Comparison of ENCODE assay signal across 8 cellular contexts in the genomic region with DNA sequence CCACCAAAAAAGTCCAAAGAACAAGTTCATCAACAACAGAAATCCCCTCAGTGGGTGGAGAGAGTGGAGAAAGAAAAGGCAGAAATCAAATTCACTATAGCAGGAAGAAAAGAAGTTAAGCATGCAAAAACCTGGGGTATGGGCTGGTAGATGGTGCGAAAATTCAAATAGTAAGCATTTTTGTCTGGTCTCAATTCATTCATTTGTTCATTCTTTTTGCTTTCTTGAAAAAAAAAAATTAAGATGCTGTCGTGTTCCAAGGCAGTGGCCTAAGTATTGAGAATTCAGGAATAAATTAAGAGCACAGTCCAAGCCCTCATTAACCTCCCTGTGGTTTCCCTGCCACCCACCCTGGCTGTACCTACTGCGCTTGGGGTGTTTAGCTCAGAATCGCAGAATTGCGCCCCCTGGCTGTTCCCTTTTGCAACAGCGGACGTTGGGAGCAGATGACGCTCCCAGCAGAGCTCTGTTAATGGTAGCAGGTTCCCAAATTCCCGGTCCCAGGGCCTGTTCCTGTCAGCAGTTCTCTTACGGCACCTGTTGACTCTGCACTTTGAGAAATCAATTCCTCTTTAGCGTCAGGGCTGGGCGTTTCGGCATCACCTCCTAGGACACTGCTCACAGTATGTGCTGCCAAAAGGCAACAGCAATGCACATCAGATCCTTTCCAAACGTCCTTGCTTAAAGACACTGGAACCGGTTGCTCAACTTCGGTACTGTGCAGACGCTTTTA. TPM values are rescaled to one million over a fixed set of nuclear protein-coding genes. Genes with fewer than 3 reads are reported as not detected.
A peak's percentile ranks its signal among the peaks of the same experiment; 100 is the strongest.
DNase-seq lines count a peak whose midpoint lies in the region; ATAC-seq lines count a peak whose summit lies in the region.

No MANE protein-coding gene starts in this region.

- DNase-seq in ELF-1 (ENCODE audit: low read depth, low spot score) (peak; percentile 82), NAMALWA (ENCODE audit: low spot score) (peak; percentile 44), mesendoderm (peak; percentile 77), NCI-H1105 (lab: John Stamatoyannopoulos, UW) (no peak), H4 (ENCODE audit: low spot score) (no peak), NCI-H524 treated with DMSO at 0.1 percent for 48 hours (lab: John Stamatoyannopoulos, UW) (no peak)
- peak; percentile 16 for DNase-seq in activated T-helper 2 cell treated with anti-CD3 and anti-CD28 coated beads, Interferon-gamma antibody, Interleukin-2, Interleukin-4, amounts not matched to agents 10 μg/mL and 5 μg/mL and 100 μg/mL, durations not matched to agents 14 hours and 24 hours and 36 hours (ENCODE audit: low spot score)

- no peak overlapping the region for H3K23ac ChIP-seq in mesendoderm (ENCODE audit: low read length)

- H3K18ac ChIP-seq in mesendoderm (ENCODE audit: low read length) = no peak overlapping the region

- no peaks in the 10 kb centered on the region for H3K79me2 ChIP-seq in mesendoderm (ENCODE audit: control insufficient read depth, insufficient read depth, low read length)

- no peaks in the 10 kb centered on the region for H3K36me3 Mint-ChIP-seq in activated T-helper 2 cell treated with anti-CD3 and anti-CD28 coated beads, Interferon-gamma antibody, Interleukin-2, Interleukin-4, amounts not matched to agents 10 μg/mL and 5 μg/mL and 100 μg/mL, durations not matched to agents 14 hours and 24 hours and 36 hours (ENCODE audit: low read depth)

- no peak overlapping the region for H2BK5ac ChIP-seq in mesendoderm (ENCODE audit: low read length)

- no peaks in the 10 kb centered on the region for H3K36me3 ChIP-seq in mesendoderm (ENCODE audit: control insufficient read depth, insufficient read depth, low read length)

- H3K4me1 Mint-ChIP-seq in activated T-helper 2 cell treated with anti-CD3 and anti-CD28 coated beads, Interferon-gamma antibody, Interleukin-2, Interleukin-4, amounts not matched to agents 10 μg/mL and 5 μg/mL and 100 μg/mL, durations not matched to agents 14 hours and 24 hours and 36 hours (ENCODE audit: low read depth) = peaks cover 15% of the 10 kb centered on the region

- no peaks in the 10 kb centered on the region for H3K27me3 ChIP-seq in mesendoderm (ENCODE audit: insufficient read depth, low read length, poor library complexity)

- H2AK5ac ChIP-seq in mesendoderm (ENCODE audit: low read length) = no peak overlapping the region

- H3K4me2 ChIP-seq in mesendoderm (ENCODE audit: low read length) = no peak overlapping the region

- intact Hi-C loops in activated T-helper 2 cell treated with anti-CD3 and anti-CD28 coated beads, Interferon-gamma antibody, Interleukin-2, Interleukin-4, amounts not matched to agents 10 μg/mL and 5 μg/mL and 100 μg/mL, durations not matched to agents 14 hours and 24 hours and 36 hours (cut with micrococcal nuclease) = no loop called here

- ATAC-seq in GM18858 (IDR thresholded peaks at IDR 0.05; ENCODE audit: unreplicated experiment) = no peak

- H3K27me3 Mint-ChIP-seq in activated T-helper 2 cell treated with anti-CD3 and anti-CD28 coated beads, Interferon-gamma antibody, Interleukin-2, Interleukin-4, amounts not matched to agents 10 μg/mL and 5 μg/mL and 100 μg/mL, durations not matched to agents 14 hours and 24 hours and 36 hours (ENCODE audit: low read depth) = peaks cover 15% of the 10 kb centered on the region

- no peak overlapping the region for H3K4me3 ChIP-seq in mesendoderm (ENCODE audit: low read length)

- H3K79me1 ChIP-seq in mesendoderm (ENCODE audit: low read length) = no peaks in the 10 kb centered on the region

- no peak overlapping the region for H3K4me3 Mint-ChIP-seq in activated T-helper 2 cell treated with anti-CD3 and anti-CD28 coated beads, Interferon-gamma antibody, Interleukin-2, Interleukin-4, amounts not matched to agents 10 μg/mL and 5 μg/mL and 100 μg/mL, durations not matched to agents 14 hours and 24 hours and 36 hours (ENCODE audit: low read depth)

- no peak overlapping the region for H2BK15ac ChIP-seq in mesendoderm (replicated peaks; ENCODE audit: low read depth)

- no peak overlapping the region for H3K27ac ChIP-seq in mesendoderm (ENCODE audit: low read depth, low read length)

- H2BK120ac ChIP-seq in mesendoderm (ENCODE audit: low read depth, low read length) = no peak overlapping the region

- no peak overlapping the region for H4K8ac ChIP-seq in mesendoderm (ENCODE audit: low read depth, low read length)

- H3K9ac ChIP-seq in mesendoderm (ENCODE audit: low read length) = no peak overlapping the region

- H3K9me3 Mint-ChIP-seq in activated T-helper 2 cell treated with anti-CD3 and anti-CD28 coated beads, Interferon-gamma antibody, Interleukin-2, Interleukin-4, amounts not matched to agents 10 μg/mL and 5 μg/mL and 100 μg/mL, durations not matched to agents 14 hours and 24 hours and 36 hours = no peaks in the 10 kb centered on the region

- no peak overlapping the region for H3K27ac Mint-ChIP-seq in activated T-helper 2 cell treated with anti-CD3 and anti-CD28 coated beads, Interferon-gamma antibody, Interleukin-2, Interleukin-4, amounts not matched to agents 10 μg/mL and 5 μg/mL and 100 μg/mL, durations not matched to agents 14 hours and 24 hours and 36 hours

- H3K4me1 ChIP-seq in mesendoderm (ENCODE audit: control insufficient read depth, low read depth, low read length) = peaks cover 3% of the 10 kb centered on the region

- no peak overlapping the region for H3K4ac ChIP-seq in mesendoderm (ENCODE audit: low read depth, low read length)

- no peak overlapping the region for H3K56ac ChIP-seq in mesendoderm (ENCODE audit: low read length)

- no CpG with 5 or more reads among the region's 17 CpGs for WGBS in mesendoderm (ENCODE audit: extremely low coverage, insufficient coverage, low lambda C conversion rate)

- H4K5ac ChIP-seq in mesendoderm (ENCODE audit: low read length) = no peak overlapping the region

RNA-seq across cellular contexts. Expression of gene SSX2IP, which starts 34.0 kb away (rescaled TPM):
- 12.1 and 13.0 TPM in 2 replicates for total RNA-seq in activated T-helper 2 cell treated with anti-CD3 and anti-CD28 coated beads, Interferon-gamma antibody, Interleukin-2, Interleukin-4, amounts not matched to agents 10 μg/mL and 5 μg/mL and 100 μg/mL, durations not matched to agents 14 hours and 24 hours and 36 hours
- polyA plus RNA-seq in mesendoderm (2013, experiment 1 of 2) = 9.5 TPM
- polyA plus RNA-seq in mesendoderm (2013, experiment 2 of 2) = 9.3 TPM
- 7.1 and 8.8 TPM in 2 replicates for total RNA-seq in H4 (2014; rRNA removed; shearing (Covaris generic))

Comparison
In these comparisons a context has a peak if more than half of its experiments do, and no peak if none do; other contexts are left out.
1. DNase-seq: peak in ELF-1 (single experiment), NAMALWA (single experiment), activated T-helper 2 cell treated with anti-CD3 and anti-CD28 coated beads, Interferon-gamma antibody, Interleukin-2, Interleukin-4, amounts not matched to agents 10 μg/mL and 5 μg/mL and 100 μg/mL, durations not matched to agents 14 hours and 24 hours and 36 hours (single experiment) and mesendoderm (single experiment); none in NCI-H1105 (single experiment), H4 (single experiment) and NCI-H524 treated with DMSO at 0.1 percent for 48 hours (single experiment).